10 cellular contexts compared by ENCODE assay signal in the genomic region with DNA sequence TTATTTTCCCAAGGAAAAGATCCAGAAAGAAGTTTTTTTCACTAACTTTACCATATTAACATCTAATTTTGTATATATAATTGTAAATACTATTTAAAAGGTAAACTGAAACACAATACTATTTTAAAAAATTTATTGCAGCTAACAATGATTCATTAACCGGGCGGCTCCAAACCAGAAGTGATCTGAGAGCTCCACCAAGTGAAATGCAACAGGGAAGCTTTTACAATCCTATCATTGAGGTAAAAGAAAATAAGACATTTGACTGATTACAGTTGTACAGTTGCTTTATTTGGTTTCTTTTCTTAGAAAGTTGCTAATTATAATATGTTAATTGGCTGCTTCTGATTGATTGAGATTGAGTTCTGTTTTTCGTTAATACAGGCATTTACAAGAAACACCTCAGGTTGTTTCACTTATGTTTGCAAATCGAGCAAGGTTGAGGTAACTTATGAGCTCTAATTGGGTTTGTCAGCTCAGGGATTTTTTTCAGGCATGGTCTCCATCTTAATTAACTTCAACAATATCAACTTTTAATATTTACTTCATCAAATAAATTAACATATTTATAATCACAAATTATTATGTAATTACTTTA.
DNase-seq lines count a peak whose midpoint lies in the region; ATAC-seq and TF ChIP-seq lines count a peak whose summit lies in the region.
"Had no signal": no experiment of that assay in that cellular context is flagged by ENCODE, and none has a peak within 500 bp of the region (broad histone marks: within the 10 kb centered on the region; RNA-seq: fewer than 3 reads in every experiment).

No MANE protein-coding gene starts in this region.

- DNase-seq in DMS53 (lab: John Stamatoyannopoulos, UW) (peak; percentile 54), NAMALWA (ENCODE audit: low spot score) (peak; percentile 11), choroid plexus epithelial cell (ENCODE audit: low read depth) (peak; percentile 74), mesendoderm (peak; percentile 24), uterus (no peak), tibial artery (no peak)
- DNase-seq: NCI-H1417 treated with DMSO at 0.1 percent for 48 hours had no signal

- H4K5ac ChIP-seq in mesendoderm (ENCODE audit: low read length), result no peak overlapping the region

- H3K27me3 ChIP-seq in mesendoderm (ENCODE audit: insufficient read depth, low read length, poor library complexity) (no peaks in the 10 kb centered on the region), uterus (no peaks in the 10 kb centered on the region), tibial artery (no peaks in the 10 kb centered on the region)

- no peak overlapping the region for H2AK5ac ChIP-seq in mesendoderm (ENCODE audit: low read length)

- H3K4ac ChIP-seq in mesendoderm (ENCODE audit: low read depth, low read length), result no peak overlapping the region

- H2BK15ac ChIP-seq in mesendoderm (replicated peaks; ENCODE audit: low read depth), result no peak overlapping the region

- H3K18ac ChIP-seq in mesendoderm (ENCODE audit: low read length), result no peak overlapping the region

- H2BK120ac ChIP-seq in mesendoderm (ENCODE audit: low read depth, low read length), result no peak overlapping the region

- TF ChIP-seq POLR2A in uterus (IDR thresholded peaks at IDR 0.05), result no peak

- no peak overlapping the region for H3K4me3 ChIP-seq in choroid plexus epithelial cell (ENCODE audit: low read depth, low read length)
- H3K4me3 ChIP-seq in mesendoderm (ENCODE audit: low read length), result no peak overlapping the region
- no peak overlapping the region for H3K4me3 ChIP-seq in uterus
- H3K4me3 ChIP-seq in tibial artery, result no peak overlapping the region

- H3K79me1 ChIP-seq in mesendoderm (ENCODE audit: low read length), result no peaks in the 10 kb centered on the region

- H3K23ac ChIP-seq in mesendoderm (ENCODE audit: low read length), result no peak overlapping the region

- WGBS in mesendoderm (ENCODE audit: extremely low coverage, insufficient coverage, low lambda C conversion rate), result no CpG with 5 or more reads among the region's 4 CpGs

- H3K9ac ChIP-seq in mesendoderm (ENCODE audit: low read length), result no peak overlapping the region

- H2BK5ac ChIP-seq in mesendoderm (ENCODE audit: low read length), result no peak overlapping the region

- H3K27ac ChIP-seq in mesendoderm (ENCODE audit: low read depth, low read length) (no peak overlapping the region), uterus (no peak overlapping the region), tibial artery (no peak overlapping the region)

- intact Hi-C loops in uterus (cut with DNase I; ENCODE audit: low total_unique reads), result no loop called here
- intact Hi-C loops in tibial artery (cut with DNase I; ENCODE audit: low total_unique reads), result loop anchor here (10.0 kb wide), 1 partner anchor 174 kb away; no protein-coding TSS in a partner anchor

- no peaks in the 10 kb centered on the region for H3K36me3 ChIP-seq in mesendoderm (ENCODE audit: control insufficient read depth, insufficient read depth, low read length)
- H3K36me3 ChIP-seq in uterus, result no peaks in the 10 kb centered on the region
- no peaks in the 10 kb centered on the region for H3K36me3 ChIP-seq in tibial artery

- TF ChIP-seq CTCF in choroid plexus epithelial cell (conservative IDR thresholded peaks at IDR 0.05; ENCODE audit: low read depth, low read length), result peak; percentile 75
- no peak for TF ChIP-seq CTCF in uterus (IDR thresholded peaks at IDR 0.05)
- peak in 1 of 2 experiments; percentile 60 for TF ChIP-seq CTCF in tibial artery (IDR thresholded peaks at IDR 0.05)

- no peak overlapping the region for H4K8ac ChIP-seq in mesendoderm (ENCODE audit: low read depth, low read length)

- H3K4me1 ChIP-seq in mesendoderm (ENCODE audit: control insufficient read depth, low read depth, low read length) (no peaks in the 10 kb centered on the region), uterus (no peaks in the 10 kb centered on the region), tibial artery (no peaks in the 10 kb centered on the region)

- H3K4me2 ChIP-seq in mesendoderm (ENCODE audit: low read length), result no peak overlapping the region

- no peak overlapping the region for H3K56ac ChIP-seq in mesendoderm (ENCODE audit: low read length)

- H3K9me3 ChIP-seq in uterus, result no peaks in the 10 kb centered on the region
- no peaks in the 10 kb centered on the region for H3K9me3 ChIP-seq in tibial artery

- no peaks in the 10 kb centered on the region for H3K79me2 ChIP-seq in mesendoderm (ENCODE audit: control insufficient read depth, insufficient read depth, low read length)

- no peak for ATAC-seq in HG03469 (IDR thresholded peaks at IDR 0.05; ENCODE audit: unreplicated experiment)
- no peak for ATAC-seq in HG03097 (IDR thresholded peaks at IDR 0.05; ENCODE audit: low FRiP score, unreplicated experiment)
- ATAC-seq: WTC11 had no signal

Comparison
In these comparisons a context has a peak if more than half of its experiments do, and no peak if none do; other contexts are left out.
1. DNase-seq: peak in DMS53 (single experiment), NAMALWA (single experiment), choroid plexus epithelial cell (single experiment) and mesendoderm (single experiment); none in uterus (0 of 2) and tibial artery (0 of 2).